Comparison of ENCODE assay signal across 12 cellular contexts in the genomic region with DNA sequence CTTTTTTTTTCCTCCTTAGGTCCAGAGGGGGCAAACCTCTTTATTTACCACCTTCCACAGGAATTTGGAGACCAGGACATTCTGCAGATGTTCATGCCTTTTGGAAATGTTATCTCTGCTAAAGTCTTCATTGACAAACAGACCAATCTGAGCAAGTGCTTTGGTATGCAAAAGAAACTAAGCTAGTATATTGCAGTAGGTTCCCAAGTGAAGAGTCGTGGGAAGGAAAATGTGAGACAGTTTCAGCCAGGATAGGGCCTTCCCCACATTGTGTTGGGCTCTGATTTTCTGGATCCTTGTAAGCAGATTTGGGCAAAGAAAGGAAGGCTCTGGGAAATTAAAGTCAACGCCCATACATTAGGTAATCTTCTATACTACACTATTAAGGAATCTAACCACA.
DNase-seq lines count a peak whose midpoint lies in the region; ATAC-seq and TF ChIP-seq lines count a peak whose summit lies in the region.
"Had no signal": no experiment of that assay in that cellular context is flagged by ENCODE, and none has a peak within 500 bp of the region (broad histone marks: within the 10 kb centered on the region; RNA-seq: fewer than 3 reads in every experiment).

No MANE protein-coding gene starts in this region.

- H3K4me3 Mint-ChIP-seq in activated naive CD4-positive, alpha-beta T cell treated with anti-CD3 and anti-CD28 coated beads for 36 hours = no peak overlapping the region
- H3K4me3 Mint-ChIP-seq in stimulated activated memory B cell treated with anti-CD40 and anti-IgM and Interleukin-4, amounts not matched to agents 10 μg/mL and 1 μg/mL and 100 μg/mL, for 72 hours = no peak overlapping the region

- H3K4me1 ChIP-seq in foreskin keratinocyte = peaks cover 7% of the 10 kb centered on the region

- no peaks in the 10 kb centered on the region for H3K27me3 Mint-ChIP-seq in activated naive CD4-positive, alpha-beta T cell treated with anti-CD3 and anti-CD28 coated beads for 36 hours (ENCODE audit: low read depth)
- H3K27me3 Mint-ChIP-seq in stimulated activated memory B cell treated with anti-CD40 and anti-IgM and Interleukin-4, amounts not matched to agents 10 μg/mL and 1 μg/mL and 100 μg/mL, for 72 hours = no peaks in the 10 kb centered on the region

- no peaks in the 10 kb centered on the region for H3K9me3 Mint-ChIP-seq in activated naive CD4-positive, alpha-beta T cell treated with anti-CD3 and anti-CD28 coated beads for 36 hours
- no peaks in the 10 kb centered on the region for H3K9me3 Mint-ChIP-seq in activated naive CD4-positive, alpha-beta T cell treated with anti-CD3 and anti-CD28 coated beads, Interleukin-2, amount 50 U/mL, for 72 hours
- no peaks in the 10 kb centered on the region for H3K9me3 Mint-ChIP-seq in stimulated activated memory B cell treated with anti-CD40 and anti-IgM and Interleukin-4, amounts not matched to agents 10 μg/mL and 1 μg/mL and 100 μg/mL, for 72 hours

- CTCF ChIA-PET in activated naive CD4-positive, alpha-beta T cell treated with anti-CD3 and anti-CD28 coated beads for 36 hours (lab: Charles Lee) = interaction anchor here (0.8 kb wide), 1 partner anchor 11 kb away, joined by 3 read pairs; no protein-coding TSS in a partner anchor

- peaks cover 62% of the 10 kb centered on the region for H3K4me1 Mint-ChIP-seq in activated naive CD4-positive, alpha-beta T cell treated with anti-CD3 and anti-CD28 coated beads for 36 hours (ENCODE audit: low read depth)
- H3K4me1 Mint-ChIP-seq in stimulated activated memory B cell treated with anti-CD40 and anti-IgM and Interleukin-4, amounts not matched to agents 10 μg/mL and 1 μg/mL and 100 μg/mL, for 72 hours = peaks cover 34% of the 10 kb centered on the region

- H3K27ac ChIP-seq in foreskin keratinocyte = no peak overlapping the region
- H3K27ac ChIP-seq: vagina, WERI-Rb-1 had no signal

- no peaks in the 10 kb centered on the region for H3K27me3 ChIP-seq in foreskin keratinocyte
- H3K27me3 ChIP-seq: vagina had no signal

- intact Hi-C loops in activated naive CD4-positive, alpha-beta T cell treated with anti-CD3 and anti-CD28 coated beads for 36 hours (cut with micrococcal nuclease) = loop anchor here (10.0 kb wide), 1 partner anchor 799 kb away; a partner anchor contains a TSS

- DNase-seq in activated naive CD4-positive, alpha-beta T cell treated with anti-CD3 and anti-CD28 coated beads for 36 hours = no peak
- DNase-seq in activated naive CD4-positive, alpha-beta T cell treated with anti-CD3 and anti-CD28 coated beads, Interleukin-2, amount 50 U/mL, for 16 hours = no peak
- DNase-seq in activated naive CD4-positive, alpha-beta T cell treated with anti-CD3 and anti-CD28 coated beads, Interleukin-2, amount 50 U/mL, for 72 hours (ENCODE audit: low spot score in 2 of 2) = no peak
- DNase-seq in foreskin keratinocyte (peak; percentile 13 to 40), DMS 273 treated with DMSO at 0.1 percent for 48 hours (lab: John Stamatoyannopoulos, UW) (no peak)
- DNase-seq: central memory CD4-positive, alpha-beta T cell; SK-N-SH; WERI-Rb-1 had no signal

- H3K27ac Mint-ChIP-seq in activated naive CD4-positive, alpha-beta T cell treated with anti-CD3 and anti-CD28 coated beads for 36 hours = peak overlapping the region; percentile 34
- H3K27ac Mint-ChIP-seq in activated naive CD4-positive, alpha-beta T cell treated with anti-CD3 and anti-CD28 coated beads, Interleukin-2, amount 50 U/mL, for 72 hours = peak overlapping the region; percentile 53 to 64
- H3K27ac Mint-ChIP-seq in stimulated activated memory B cell treated with anti-CD40 and anti-IgM and Interleukin-4, amounts not matched to agents 10 μg/mL and 1 μg/mL and 100 μg/mL, for 72 hours = peak overlapping the region; percentile 67

- no peak for TF ChIP-seq CTCF in foreskin keratinocyte (conservative IDR thresholded peaks at IDR 0.05)

- peaks cover 41% of the 10 kb centered on the region for H3K36me3 Mint-ChIP-seq in activated naive CD4-positive, alpha-beta T cell treated with anti-CD3 and anti-CD28 coated beads for 36 hours (ENCODE audit: low read depth)
- H3K36me3 Mint-ChIP-seq in activated naive CD4-positive, alpha-beta T cell treated with anti-CD3 and anti-CD28 coated beads, Interleukin-2, amount 50 U/mL, for 72 hours = peaks cover 27 to 64% of the 10 kb centered on the region in 2 donors
- peaks cover 82% of the 10 kb centered on the region for H3K36me3 Mint-ChIP-seq in stimulated activated memory B cell treated with anti-CD40 and anti-IgM and Interleukin-4, amounts not matched to agents 10 μg/mL and 1 μg/mL and 100 μg/mL, for 72 hours

- no peak for ATAC-seq in activated naive CD4-positive, alpha-beta T cell treated with anti-CD3 and anti-CD28 coated beads, Interleukin-2, amount 50 U/mL, for 72 hours
- ATAC-seq in foreskin keratinocyte = no peak
- ATAC-seq in stimulated activated memory B cell treated with anti-CD40 and anti-IgM and Interleukin-4, amounts not matched to agents 10 μg/mL and 1 μg/mL and 100 μg/mL, for 72 hours = no peak
- ATAC-seq in GM18505 (IDR thresholded peaks at IDR 0.05; ENCODE audit: unreplicated experiment) = no peak
- no peak for ATAC-seq in GM18861 (IDR thresholded peaks at IDR 0.05; ENCODE audit: unreplicated experiment)

- TF ChIP-seq POLR2A in GM18505 (IDR thresholded peaks at IDR 0.05; ENCODE audit: borderline replicate concordance, extremely low read depth, insufficient read depth, insufficient read length) = no peak

Comparison
In these comparisons a context has a peak if more than half of its experiments do, and no peak if none do; other contexts are left out.
1. DNase-seq: peak in foreskin keratinocyte (2 of 2); none in activated naive CD4-positive, alpha-beta T cell treated with anti-CD3 and anti-CD28 coated beads for 36 hours (single experiment), activated naive CD4-positive, alpha-beta T cell treated with anti-CD3 and anti-CD28 coated beads, Interleukin-2, amount 50 U/mL, for 16 hours (single experiment), activated naive CD4-positive, alpha-beta T cell treated with anti-CD3 and anti-CD28 coated beads, Interleukin-2, amount 50 U/mL, for 72 hours (0 of 2) and DMS 273 treated with DMSO at 0.1 percent for 48 hours (single experiment).
2. Peak in every context shown above with its lines, with median percentiles within 50 percentile points of each other: H3K27ac Mint-ChIP-seq.